8 cellular contexts compared by ENCODE assay signal in the genomic region with DNA sequence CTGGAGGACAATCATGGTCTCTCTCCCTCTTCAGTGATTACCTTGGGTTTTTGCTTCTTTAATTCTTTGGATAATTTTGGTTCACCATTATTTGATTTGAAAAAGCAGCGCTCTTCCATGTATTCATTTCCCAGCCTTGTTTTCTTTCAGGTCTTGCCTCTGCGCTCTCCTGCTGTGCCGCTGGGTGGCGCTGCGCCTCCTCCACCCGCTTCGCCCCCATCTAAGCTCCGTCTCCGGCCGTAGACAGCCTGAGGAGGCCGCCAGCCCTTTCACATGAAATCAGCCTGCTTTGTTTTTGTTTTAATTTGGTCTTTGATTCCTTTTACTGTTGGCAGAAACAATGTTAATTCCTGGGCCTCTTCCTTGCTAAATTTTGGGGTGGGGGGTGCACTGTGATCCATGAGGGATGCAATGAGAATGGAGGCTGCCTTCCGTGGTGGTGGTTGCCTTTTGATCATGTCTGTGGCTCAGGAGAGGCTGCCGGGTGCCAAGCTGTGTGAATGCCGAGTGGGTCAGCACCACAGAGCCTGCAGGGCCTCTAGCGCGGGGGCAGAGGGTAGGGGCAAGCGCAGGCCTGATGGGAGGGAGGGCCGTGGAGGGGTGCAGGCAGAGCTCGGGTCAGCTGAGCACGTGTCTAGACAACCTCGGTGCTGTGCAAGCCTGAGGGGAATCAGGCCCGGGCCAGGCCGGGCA.
DNase-seq lines count a peak whose midpoint lies in the region; FAIRE-seq and TF ChIP-seq lines count a peak whose summit lies in the region.

No MANE protein-coding gene starts in this region.

- H3K27ac ChIP-seq in dorsolateral prefrontal cortex (peak overlapping the region in 58 of 59 donors; percentile 21 to 90 (median 77)), temporal lobe (ENCODE audit: low read depth, low read length) (peak overlapping the region; percentile 28)

- H3K4me3 Mint-ChIP-seq in CD14-positive monocyte, result no peak overlapping the region
- H3K4me3 Mint-ChIP-seq in activated CD4-positive, alpha-beta T cell treated with anti-CD3 and anti-CD28 coated beads, Interleukin-2, amount 10 ng/mL, durations not matched to agents 7 days and 5 days, result no peak overlapping the region

- DNase-seq in CD14-positive monocyte (ENCODE audit: low spot score), result no peak
- DNase-seq in HuH-7 (ENCODE audit: low spot score), result peak; percentile 90
- peak; percentile 56 for DNase-seq in activated CD4-positive, alpha-beta T cell treated with anti-CD3 and anti-CD28 coated beads, Interleukin-2, amount 10 ng/mL, durations not matched to agents 7 days and 5 days
- DNase-seq in dorsolateral prefrontal cortex, result peak; percentile 67 to 86 (median 77)
- DNase-seq in medulla oblongata (ENCODE audit: extremely low spot score), result peak; percentile 71
- no peak for DNase-seq in HT-29 (ENCODE audit: low spot score)
- no peak for DNase-seq in H54 (ENCODE audit: insufficient read length, low spot score)

- peak overlapping the region in 2 of 59 donors; percentile 3 to 4 for H3K4me3 ChIP-seq in dorsolateral prefrontal cortex

- peaks cover 14% of the 10 kb centered on the region for H3K4me1 Mint-ChIP-seq in CD14-positive monocyte
- H3K4me1 Mint-ChIP-seq in activated CD4-positive, alpha-beta T cell treated with anti-CD3 and anti-CD28 coated beads, Interleukin-2, amount 10 ng/mL, durations not matched to agents 7 days and 5 days, result peaks cover 12% of the 10 kb centered on the region

- H3K27me3 ChIP-seq in dorsolateral prefrontal cortex, result no peaks in the 10 kb centered on the region

- no peak for FAIRE-seq in H54 (lab: Jason Lieb, UNC)

- peak; percentile 70 for TF ChIP-seq CTCF in CD14-positive monocyte (IDR thresholded peaks at IDR 0.05)
- TF ChIP-seq CTCF in dorsolateral prefrontal cortex (IDR thresholded peaks at IDR 0.05 in 54 of 56, conservative IDR thresholded peaks at IDR 0.05 in 2 of 56; ENCODE audit: low read depth in 1 of 56, partially characterized antibody in 56 of 56), result peak; percentile 78 to 99 (median 92)

- H3K27me3 Mint-ChIP-seq in CD14-positive monocyte (ENCODE audit: low read depth in 3 of 3), result peaks cover 0 to 2% (median 2%) of the 10 kb centered on the region in 3 donors
- no peaks in the 10 kb centered on the region for H3K27me3 Mint-ChIP-seq in activated CD4-positive, alpha-beta T cell treated with anti-CD3 and anti-CD28 coated beads, Interleukin-2, amount 10 ng/mL, durations not matched to agents 7 days and 5 days

- CTCF ChIA-PET in activated CD4-positive, alpha-beta T cell treated with anti-CD3 and anti-CD28 coated beads, Interleukin-2, amount 10 ng/mL, durations not matched to agents 7 days and 5 days (lab: Charles Lee), result interaction anchor here (0.6 to 2.5 kb wide), 21 partner anchors 9 to 188 kb away, joined by 3 to 7 read pairs (median 3); partner anchors contain the start of gene FLCN

- peaks cover 0 to 3% (median 0%) of the 10 kb centered on the region in 7 donors for H3K9me3 Mint-ChIP-seq in CD14-positive monocyte
- no peaks in the 10 kb centered on the region for H3K9me3 Mint-ChIP-seq in activated CD4-positive, alpha-beta T cell treated with anti-CD3 and anti-CD28 coated beads, Interleukin-2, amount 10 ng/mL, durations not matched to agents 7 days and 5 days

- no peak for TF ChIP-seq POLR2A in H54 (IDR thresholded peaks at IDR 0.05; ENCODE audit: low read depth, low read length)

- H3K27ac Mint-ChIP-seq in CD14-positive monocyte, result peak overlapping the region in 1 of 7 donors; percentile 79
- peak overlapping the region; percentile 68 for H3K27ac Mint-ChIP-seq in activated CD4-positive, alpha-beta T cell treated with anti-CD3 and anti-CD28 coated beads, Interleukin-2, amount 10 ng/mL, durations not matched to agents 7 days and 5 days

- peaks cover 73 to 84% of the 10 kb centered on the region in 2 donors for H3K36me3 Mint-ChIP-seq in CD14-positive monocyte
- peaks cover 20% of the 10 kb centered on the region for H3K36me3 Mint-ChIP-seq in activated CD4-positive, alpha-beta T cell treated with anti-CD3 and anti-CD28 coated beads, Interleukin-2, amount 10 ng/mL, durations not matched to agents 7 days and 5 days (ENCODE audit: low read depth)

- intact Hi-C loops in CD14-positive monocyte (cut with micrococcal nuclease), result no loop called here
- intact Hi-C loops in dorsolateral prefrontal cortex (cut with DNase I), result loop anchor here (5.0 to 10.0 kb wide), 3 partner anchors 35 to 163 kb away; partner anchors contain the start of gene NT5M (in 2 of the 2)

- POLR2A ChIA-PET in activated CD4-positive, alpha-beta T cell treated with anti-CD3 and anti-CD28 coated beads, Interleukin-2, amount 10 ng/mL, durations not matched to agents 7 days and 5 days (lab: Charles Lee), result interaction anchor here (0.6 kb wide), 1 partner anchor 13 kb away, joined by 5 read pairs; no protein-coding TSS in a partner anchor

Comparison
In these comparisons a context has a peak if more than half of its experiments do, and no peak if none do; other contexts are left out.
1. DNase-seq: peak in HuH-7 (single experiment), activated CD4-positive, alpha-beta T cell treated with anti-CD3 and anti-CD28 coated beads, Interleukin-2, amount 10 ng/mL, durations not matched to agents 7 days and 5 days (single experiment), dorsolateral prefrontal cortex (10 of 10) and medulla oblongata (single experiment); none in CD14-positive monocyte (single experiment), HT-29 (single experiment) and H54 (single experiment).
2. intact Hi-C loops: an anchor here in dorsolateral prefrontal cortex (5.0 to 10.0 kb wide); none called in CD14-positive monocyte.